ENCODE assay signal across 10 cellular contexts in the genomic region with DNA sequence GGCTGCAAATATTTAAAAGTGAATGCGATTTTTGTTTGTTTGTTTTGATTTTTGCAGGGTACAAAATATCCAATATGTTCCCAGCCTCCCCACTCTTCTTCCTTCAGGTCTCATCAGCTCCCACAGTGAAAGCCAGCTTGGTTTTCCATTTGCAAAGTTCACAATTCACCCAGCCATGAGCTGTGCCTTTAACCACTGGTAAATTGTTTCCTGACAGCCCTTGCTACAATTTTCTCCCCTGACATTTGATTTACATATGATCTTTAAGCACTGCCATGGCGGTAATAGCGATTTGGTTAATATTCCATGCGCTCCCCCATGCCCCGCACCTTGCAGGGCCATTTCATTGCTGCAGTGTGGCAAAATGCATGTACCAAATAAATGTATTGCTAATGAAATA.
"Had no signal": no experiment of that assay in that cellular context is flagged by ENCODE, and none has a peak within 500 bp of the region (broad histone marks: within the 10 kb centered on the region; RNA-seq: fewer than 3 reads in every experiment).

No MANE protein-coding gene starts in this region.

- H3K4me3 ChIP-seq: GM23248, GM23338, HAP-1 had no signal

- H2AFZ ChIP-seq: GM23248, GM23338 had no signal

- H3K27ac Mint-ChIP-seq: GM23338, H9, HFFc6 had no signal

- H3K9me3 ChIP-seq: HAP-1 had no signal

- H3K9ac ChIP-seq: GM23248 had no signal

- FAIRE-seq: H1, H54 had no signal

- H3K4me2 ChIP-seq: GM23338 had no signal

- DNase-seq: GM23248, GOT3, H7, H9, HCEC 1CT, HFFc6 had no signal

- H3K36me3 ChIP-seq: HAP-1 had no signal

- H3K27ac ChIP-seq: GM23248 had no signal

- H3K9me3 Mint-ChIP-seq: HFFc6 had no signal

- H3K4me3 Mint-ChIP-seq: GM23338, H9, HFFc6 had no signal
